ENCODE assay signal across 17 cellular contexts in genomic region chr19:37699057-37699456, GRCh38.
"Had no signal": no experiment of that assay in that cellular context is flagged by ENCODE, and none has a peak within 500 bp of the region (broad histone marks: within the 10 kb centered on the region; RNA-seq: fewer than 3 reads in every experiment).

No MANE protein-coding gene starts in this region.

- H3K27me3 Mint-ChIP-seq: activated CD4-positive, alpha-beta memory T cell treated with anti-CD3 and anti-CD28 coated beads for 36 hours; activated naive CD4-positive, alpha-beta T cell treated with anti-CD3 and anti-CD28 coated beads, Interleukin-2, amount 10 ng/mL, durations not matched to agents 7 days and 5 days; activated T-cell treated with anti-CD3 and anti-CD28 coated beads, Interleukin-2, amount 50 U/mL, for 24 hours had no signal

- DNase-seq: activated CD4-positive, alpha-beta memory T cell treated with anti-CD3 and anti-CD28 coated beads for 36 hours; activated naive CD4-positive, alpha-beta T cell treated with anti-CD3 and anti-CD28 coated beads, Interleukin-2, amount 10 ng/mL, durations not matched to agents 7 days and 5 days; activated T-cell treated with anti-CD3 and anti-CD28 coated beads, Interleukin-2, amount 50 U/mL, for 24 hours; central memory CD4-positive, alpha-beta T cell; effector CD4-positive, alpha-beta T cell; esophagus squamous epithelium; glutamatergic neuron; lower lobe of right lung; midbrain; stimulated activated CD4-positive, alpha-beta T cell treated with anti-CD3 and anti-CD28 coated beads, Interleukin-1b, Interleukin-23, amount 100 ng/mL, for 48 hours; WERI-Rb-1 had no signal

- H3K4me1 ChIP-seq: esophagus squamous epithelium, lower lobe of right lung, prostate gland had no signal

- H3K36me3 ChIP-seq: prostate gland had no signal

- H3K27ac Mint-ChIP-seq: activated CD4-positive, alpha-beta memory T cell treated with anti-CD3 and anti-CD28 coated beads for 36 hours; activated naive CD4-positive, alpha-beta T cell treated with anti-CD3 and anti-CD28 coated beads, Interleukin-2, amount 10 ng/mL, durations not matched to agents 7 days and 5 days; activated T-cell treated with anti-CD3 and anti-CD28 coated beads, Interleukin-2, amount 50 U/mL, for 24 hours; T-helper 1 cell treated with Interleukin-12 subunit alpha and Interleukin-12 subunit beta and Interleukin-4 antibody, amounts not matched to agents 30 μg/mL and 1 μg/mL, for 36 hours had no signal

- H3K9me3 ChIP-seq: prostate gland had no signal

- H3K27ac ChIP-seq: coronary artery, esophagus squamous epithelium, lower lobe of right lung, prostate gland, thoracic aorta, WERI-Rb-1 had no signal

- H3K4me3 Mint-ChIP-seq: activated CD4-positive, alpha-beta memory T cell treated with anti-CD3 and anti-CD28 coated beads for 36 hours; activated naive CD4-positive, alpha-beta T cell treated with anti-CD3 and anti-CD28 coated beads, Interleukin-2, amount 10 ng/mL, durations not matched to agents 7 days and 5 days; activated T-cell treated with anti-CD3 and anti-CD28 coated beads, Interleukin-2, amount 50 U/mL, for 24 hours; neural crest cell; T-helper 1 cell treated with Interleukin-12 subunit alpha and Interleukin-12 subunit beta and Interleukin-4 antibody, amounts not matched to agents 30 μg/mL and 1 μg/mL, for 36 hours had no signal

- H3K4me1 Mint-ChIP-seq: activated naive CD4-positive, alpha-beta T cell treated with anti-CD3 and anti-CD28 coated beads, Interleukin-2, amount 10 ng/mL, durations not matched to agents 7 days and 5 days; neural crest cell had no signal

- H3K4me3 ChIP-seq: coronary artery, esophagus squamous epithelium, lower lobe of right lung, prostate gland, thoracic aorta had no signal

- ATAC-seq: lower lobe of right lung, sciatic nerve had no signal

- H3K27me3 ChIP-seq: esophagus squamous epithelium had no signal
